1 cellular context compared by ENCODE assay signal in the genomic region with DNA sequence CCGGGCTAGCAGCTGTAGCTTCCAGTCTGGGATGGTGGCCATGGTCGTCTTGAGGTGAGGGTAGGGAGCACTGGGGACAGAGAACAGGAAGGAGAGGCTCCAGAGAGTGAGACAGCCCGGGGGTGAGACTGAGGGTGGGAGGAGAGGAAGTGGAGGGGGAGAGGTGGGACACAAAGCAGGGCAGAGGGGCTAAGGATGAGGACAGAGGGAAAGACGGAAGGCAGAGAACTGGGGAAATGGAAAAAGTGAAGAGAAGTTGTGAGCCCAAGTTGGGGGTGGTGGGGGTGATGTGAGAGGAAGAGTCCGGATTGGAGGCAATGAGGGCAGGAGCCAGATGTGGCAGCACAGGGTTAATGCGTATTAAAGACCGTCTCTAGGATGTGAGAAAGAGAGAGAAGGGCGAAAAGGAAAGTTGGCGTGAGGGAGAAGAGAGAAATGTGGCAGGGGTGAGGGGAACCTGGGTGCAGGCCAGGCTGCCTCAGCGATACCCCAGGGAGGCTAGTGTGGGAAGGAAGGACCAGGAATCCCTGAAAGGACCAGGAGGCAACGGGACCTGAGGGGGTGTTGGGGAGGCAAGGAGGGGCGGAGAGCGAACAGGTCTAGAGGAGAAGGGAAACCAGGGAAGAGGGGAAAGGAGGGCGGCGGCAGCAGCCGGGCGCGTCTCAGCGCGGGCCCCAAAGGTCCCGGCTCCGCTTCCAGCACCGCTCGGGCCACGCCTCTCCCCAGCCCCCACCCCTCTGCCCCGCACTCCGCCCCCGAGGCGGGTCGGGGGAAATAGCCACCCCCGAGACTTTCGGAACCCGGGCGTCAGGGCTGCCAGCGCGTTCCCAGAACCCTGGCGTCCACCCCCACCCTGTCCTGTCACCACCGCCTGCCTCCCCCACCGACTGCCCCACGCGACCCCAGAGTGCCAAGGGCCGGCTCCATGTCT.
TF ChIP-seq lines count a peak whose summit lies in the region.

PPP1R18 (minus strand) TSS at position 669 of the 931 bp plus-strand sequence; CDS start at position 42, 627 bp downstream.

TF ChIP-seq in K562, 482 proteins besides CTCF, POLR2A, EP300 and RAD21 (continued from another document and continues in another):
- TF ChIP-seq, protein P1, sequence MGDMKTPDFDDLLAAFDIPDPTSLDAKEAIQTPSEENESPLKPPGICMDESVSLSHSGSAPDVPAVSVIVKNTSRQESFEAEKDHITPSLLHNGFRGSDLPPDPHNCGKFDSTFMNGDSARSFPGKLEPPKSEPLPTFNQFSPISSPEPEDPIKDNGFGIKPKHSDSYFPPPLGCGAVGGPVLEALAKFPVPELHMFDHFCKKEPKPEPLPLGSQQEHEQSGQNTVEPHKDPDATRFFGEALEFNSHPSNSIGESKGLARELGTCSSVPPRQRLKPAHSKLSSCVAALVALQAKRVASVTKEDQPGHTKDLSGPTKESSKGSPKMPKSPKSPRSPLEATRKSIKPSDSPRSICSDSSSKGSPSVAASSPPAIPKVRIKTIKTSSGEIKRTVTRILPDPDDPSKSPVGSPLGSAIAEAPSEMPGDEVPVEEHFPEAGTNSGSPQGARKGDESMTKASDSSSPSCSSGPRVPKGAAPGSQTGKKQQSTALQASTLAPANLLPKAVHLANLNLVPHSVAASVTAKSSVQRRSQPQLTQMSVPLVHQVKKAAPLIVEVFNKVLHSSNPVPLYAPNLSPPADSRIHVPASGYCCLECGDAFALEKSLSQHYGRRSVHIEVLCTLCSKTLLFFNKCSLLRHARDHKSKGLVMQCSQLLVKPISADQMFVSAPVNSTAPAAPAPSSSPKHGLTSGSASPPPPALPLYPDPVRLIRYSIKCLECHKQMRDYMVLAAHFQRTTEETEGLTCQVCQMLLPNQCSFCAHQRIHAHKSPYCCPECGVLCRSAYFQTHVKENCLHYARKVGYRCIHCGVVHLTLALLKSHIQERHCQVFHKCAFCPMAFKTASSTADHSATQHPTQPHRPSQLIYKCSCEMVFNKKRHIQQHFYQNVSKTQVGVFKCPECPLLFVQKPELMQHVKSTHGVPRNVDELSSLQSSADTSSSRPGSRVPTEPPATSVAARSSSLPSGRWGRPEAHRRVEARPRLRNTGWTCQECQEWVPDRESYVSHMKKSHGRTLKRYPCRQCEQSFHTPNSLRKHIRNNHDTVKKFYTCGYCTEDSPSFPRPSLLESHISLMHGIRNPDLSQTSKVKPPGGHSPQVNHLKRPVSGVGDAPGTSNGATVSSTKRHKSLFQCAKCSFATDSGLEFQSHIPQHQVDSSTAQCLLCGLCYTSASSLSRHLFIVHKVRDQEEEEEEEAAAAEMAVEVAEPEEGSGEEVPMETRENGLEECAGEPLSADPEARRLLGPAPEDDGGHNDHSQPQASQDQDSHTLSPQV (IDR thresholded peaks at IDR 0.05), result no peak
- TF ChIP-seq MCM7 (IDR thresholded peaks at IDR 0.05) (0 out of 4 replicates have a peak, but pooled peaks have one; percentile 70 to 77), ESRRA (IDR thresholded peaks at IDR 0.05; ENCODE audit: borderline replicate concordance, low read depth) (0 out of 2 replicates have a peak, but pooled peaks have one; percentile 4), HNRNPLL (IDR thresholded peaks at IDR 0.05; ENCODE audit: low read depth, low read length, poor library complexity, severe bottlenecking) (peak; percentile 8), MAZ (CRISPR knock-in tag; conservative IDR thresholded peaks at IDR 0.05 in 1 of 2, IDR thresholded peaks at IDR 0.05 in 1 of 2) (peak in 1 of 2 experiments; percentile 61; a peak in 2 of 4 replicates), SREBF1 (IDR thresholded peaks at IDR 0.05; ENCODE audit: borderline replicate concordance, low read depth, low read length) (no peak), TEAD4 (IDR thresholded peaks at IDR 0.05; ENCODE audit: low read length) (no peak), TEAD4 (CRISPR knock-in tag; IDR thresholded peaks at IDR 0.05; ENCODE audit: borderline replicate concordance) (0 out of 2 replicates have a peak, but pooled peaks have one; percentile 11), ZNF408 (CRISPR knock-in tag; IDR thresholded peaks at IDR 0.05; ENCODE audit: low read depth) (no peak), CCNT2 (IDR thresholded peaks at IDR 0.05; ENCODE audit: borderline replicate concordance, extremely low read depth, insufficient read length, low read depth, low read length) (no peak), HBP1 (CRISPR knock-in tag; IDR thresholded peaks at IDR 0.05) (0 out of 2 replicates have a peak, but pooled peaks have one; percentile 16), FOXP4 (CRISPR knock-in tag; IDR thresholded peaks at IDR 0.05; ENCODE audit: borderline replicate concordance) (no peak), POLR2AphosphoS5 (IDR thresholded peaks at IDR 0.05; ENCODE audit: control insufficient read depth, insufficient read depth, low read depth, low read length) (no peak), ZNF668 (CRISPR knock-in tag; IDR thresholded peaks at IDR 0.05) (no peak), BRD9 (IDR thresholded peaks at IDR 0.05; ENCODE audit: low read depth, partially characterized antibody) (peak; percentile 65), SUPT5H (IDR thresholded peaks at IDR 0.05) (peak; percentile 61), PHF8 (IDR thresholded peaks at IDR 0.05; ENCODE audit: borderline replicate concordance, low read length) (peak; percentile 43; the same call in 1 of the 2 replicates), PHF21A (IDR thresholded peaks at IDR 0.05; ENCODE audit: borderline replicate concordance, low read depth) (peak; percentile 74), NBN (IDR thresholded peaks at IDR 0.05; ENCODE audit: low read depth) (peak; percentile 28), HMG20A (CRISPR knock-in tag; conservative IDR thresholded peaks at IDR 0.05) (no peak), NR1H2 (CRISPR knock-in tag; IDR thresholded peaks at IDR 0.05) (no peak), ATF4 (CRISPR knock-in tag; IDR thresholded peaks at IDR 0.05) (no peak), ZNF146 (CRISPR knock-in tag; IDR thresholded peaks at IDR 0.05; ENCODE audit: unreplicated experiment) (no peak), TCFL5 (CRISPR knock-in tag; conservative IDR thresholded peaks at IDR 0.05) (no peak)
- TF ChIP-seq, protein P2, sequence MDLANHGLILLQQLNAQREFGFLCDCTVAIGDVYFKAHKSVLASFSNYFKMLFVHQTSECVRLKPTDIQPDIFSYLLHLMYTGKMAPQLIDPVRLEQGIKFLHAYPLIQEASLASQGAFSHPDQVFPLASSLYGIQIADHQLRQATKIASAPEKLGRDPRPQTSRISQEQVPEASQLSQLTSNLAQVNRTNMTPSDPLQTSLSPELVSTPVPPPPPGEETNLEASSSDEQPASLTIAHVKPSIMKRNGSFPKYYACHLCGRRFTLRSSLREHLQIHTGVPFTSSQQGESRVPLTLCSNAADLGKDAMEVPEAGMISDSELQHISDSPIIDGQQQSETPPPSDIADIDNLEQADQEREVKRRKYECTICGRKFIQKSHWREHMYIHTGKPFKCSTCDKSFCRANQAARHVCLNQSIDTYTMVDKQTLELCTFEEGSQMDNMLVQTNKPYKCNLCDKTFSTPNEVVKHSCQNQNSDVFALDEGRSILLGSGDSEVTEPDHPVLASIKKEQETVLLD (IDR thresholded peaks at IDR 0.05), result peak; percentile 72; the same call in 1 of the 2 replicates
- TF ChIP-seq, protein P3, sequence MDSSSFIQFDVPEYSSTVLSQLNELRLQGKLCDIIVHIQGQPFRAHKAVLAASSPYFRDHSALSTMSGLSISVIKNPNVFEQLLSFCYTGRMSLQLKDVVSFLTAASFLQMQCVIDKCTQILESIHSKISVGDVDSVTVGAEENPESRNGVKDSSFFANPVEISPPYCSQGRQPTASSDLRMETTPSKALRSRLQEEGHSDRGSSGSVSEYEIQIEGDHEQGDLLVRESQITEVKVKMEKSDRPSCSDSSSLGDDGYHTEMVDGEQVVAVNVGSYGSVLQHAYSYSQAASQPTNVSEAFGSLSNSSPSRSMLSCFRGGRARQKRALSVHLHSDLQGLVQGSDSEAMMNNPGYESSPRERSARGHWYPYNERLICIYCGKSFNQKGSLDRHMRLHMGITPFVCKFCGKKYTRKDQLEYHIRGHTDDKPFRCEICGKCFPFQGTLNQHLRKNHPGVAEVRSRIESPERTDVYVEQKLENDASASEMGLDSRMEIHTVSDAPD (CRISPR knock-in tag; IDR thresholded peaks at IDR 0.05), result no peak
- TF ChIP-seq, protein P4, sequence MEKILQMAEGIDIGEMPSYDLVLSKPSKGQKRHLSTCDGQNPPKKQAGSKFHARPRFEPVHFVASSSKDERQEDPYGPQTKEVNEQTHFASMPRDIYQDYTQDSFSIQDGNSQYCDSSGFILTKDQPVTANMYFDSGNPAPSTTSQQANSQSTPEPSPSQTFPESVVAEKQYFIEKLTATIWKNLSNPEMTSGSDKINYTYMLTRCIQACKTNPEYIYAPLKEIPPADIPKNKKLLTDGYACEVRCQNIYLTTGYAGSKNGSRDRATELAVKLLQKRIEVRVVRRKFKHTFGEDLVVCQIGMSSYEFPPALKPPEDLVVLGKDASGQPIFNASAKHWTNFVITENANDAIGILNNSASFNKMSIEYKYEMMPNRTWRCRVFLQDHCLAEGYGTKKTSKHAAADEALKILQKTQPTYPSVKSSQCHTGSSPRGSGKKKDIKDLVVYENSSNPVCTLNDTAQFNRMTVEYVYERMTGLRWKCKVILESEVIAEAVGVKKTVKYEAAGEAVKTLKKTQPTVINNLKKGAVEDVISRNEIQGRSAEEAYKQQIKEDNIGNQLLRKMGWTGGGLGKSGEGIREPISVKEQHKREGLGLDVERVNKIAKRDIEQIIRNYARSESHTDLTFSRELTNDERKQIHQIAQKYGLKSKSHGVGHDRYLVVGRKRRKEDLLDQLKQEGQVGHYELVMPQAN (IDR thresholded peaks at IDR 0.05; ENCODE audit: borderline replicate concordance), result peak; percentile 78
